9 cellular contexts compared by ENCODE assay signal in genomic region chr1:156848461-156849150, GRCh38. TPM values are rescaled to one million over a fixed set of nuclear protein-coding genes. Genes with fewer than 3 reads are reported as not detected.
A peak's percentile ranks its signal among the peaks of the same experiment; 100 is the strongest.
DNase-seq lines count a peak whose midpoint lies in the region; ATAC-seq, FAIRE-seq and TF ChIP-seq lines count a peak whose summit lies in the region.
"Had no signal": no experiment of that assay in that cellular context is flagged by ENCODE, and none has a peak within 500 bp of the region (broad histone marks: within the 10 kb centered on the region; RNA-seq: fewer than 3 reads in every experiment).

No MANE protein-coding gene starts in this region.

- H3K9me3 ChIP-seq in endothelial cell of umbilical vein (replicated peaks; ENCODE audit: control insufficient read depth, insufficient read depth, low read length) (no peaks in the 10 kb centered on the region), SK-N-SH (no peaks in the 10 kb centered on the region)

- peak; percentile 28 for FAIRE-seq in GM12891 (lab: Jason Lieb, UNC)
- FAIRE-seq in endothelial cell of umbilical vein (lab: Jason Lieb, UNC), result no peak

- no peaks in the 10 kb centered on the region for H3K79me2 ChIP-seq in endothelial cell of umbilical vein (ENCODE audit: control insufficient read depth, insufficient read depth, low read length)
- H3K79me2 ChIP-seq in SK-N-SH (ENCODE audit: insufficient read depth), result no peaks in the 10 kb centered on the region

- peak overlapping the region; percentile 31 for H3K4me3 Mint-ChIP-seq in activated CD8-positive, alpha-beta memory T cell treated with anti-CD3 and anti-CD28 coated beads, Interleukin-2, amount 10 ng/mL, durations not matched to agents 7 days and 5 days

- no peak overlapping the region for H3K9ac ChIP-seq in endothelial cell of umbilical vein (replicated peaks; ENCODE audit: extremely low read depth, insufficient read depth, low read length)
- no peak overlapping the region for H3K9ac ChIP-seq in SK-N-SH

- DNase-seq in GM12891 (ENCODE audit: insufficient read length, low spot score), result no peak
- peak; percentile 90 for DNase-seq in activated CD8-positive, alpha-beta memory T cell treated with anti-CD3 and anti-CD28 coated beads, Interleukin-2, amount 10 ng/mL, durations not matched to agents 7 days and 5 days
- DNase-seq in endothelial cell of umbilical vein (ENCODE audit: low read depth, low spot score), result no peak
- peak; percentile 41 to 48 for DNase-seq in stimulated activated CD4-positive, alpha-beta T cell treated with anti-CD3 and anti-CD28 coated beads, Interleukin-1b, Interleukin-23, amount 100 ng/mL, for 4 hours (ENCODE audit: low read depth in 2 of 2)
- no peak for DNase-seq in SK-N-SH
- no peak for DNase-seq in NCI-H1092 treated with DMSO at 0.1 percent for 48 hours (lab: John Stamatoyannopoulos, UW)
- DNase-seq: DMS79 had no signal

- no peak for TF ChIP-seq CTCF in endothelial cell of umbilical vein (IDR thresholded peaks at IDR 0.05; ENCODE audit: extremely low read depth in 1 of 2, insufficient read depth in 1 of 2, low read depth in 1 of 2, low read length in 2 of 2)
- no peak for TF ChIP-seq CTCF in SK-N-SH (IDR thresholded peaks at IDR 0.05)

- dilution Hi-C loops in endothelial cell of umbilical vein (cut with MboI; ENCODE audit: extremely low pct_ligation_motif_present, low sequenced_read_pairs), result no loop called here

- H3K36me3 Mint-ChIP-seq in activated CD8-positive, alpha-beta memory T cell treated with anti-CD3 and anti-CD28 coated beads, Interleukin-2, amount 10 ng/mL, durations not matched to agents 7 days and 5 days, result no peaks in the 10 kb centered on the region

- WGBS in SK-N-SH (ENCODE audit: low lambda C conversion rate), result 90% methylated on average over 16 of the region's 36 CpGs

- peak; percentile 88 for ATAC-seq in activated CD8-positive, alpha-beta memory T cell treated with anti-CD3 and anti-CD28 coated beads, Interleukin-2, amount 10 ng/mL, durations not matched to agents 7 days and 5 days
- no peak for ATAC-seq in GM18511 (IDR thresholded peaks at IDR 0.05; ENCODE audit: unreplicated experiment)
- ATAC-seq in GM21528 (IDR thresholded peaks at IDR 0.05; ENCODE audit: low FRiP score, unreplicated experiment), result no peak

- H3K4me1 Mint-ChIP-seq in activated CD8-positive, alpha-beta memory T cell treated with anti-CD3 and anti-CD28 coated beads, Interleukin-2, amount 10 ng/mL, durations not matched to agents 7 days and 5 days, result peaks cover 26% of the 10 kb centered on the region

- H3K27me3 Mint-ChIP-seq in activated CD8-positive, alpha-beta memory T cell treated with anti-CD3 and anti-CD28 coated beads, Interleukin-2, amount 10 ng/mL, durations not matched to agents 7 days and 5 days, result peaks cover 50% of the 10 kb centered on the region

- TF ChIP-seq RAD21 in SK-N-SH (IDR thresholded peaks at IDR 0.05; ENCODE audit: low read length), result no peak

- TF ChIP-seq EP300 in SK-N-SH (IDR thresholded peaks at IDR 0.05; ENCODE audit: borderline replicate concordance in 1 of 2, low read depth in 1 of 2, low read length in 1 of 2), result no peak

- peaks cover 53 to 57% of the 10 kb centered on the region in 2 experiments for H3K27me3 ChIP-seq in endothelial cell of umbilical vein (ENCODE audit: control insufficient read depth in 2 of 2, insufficient read depth in 2 of 2, low read length in 2 of 2)
- no peaks in the 10 kb centered on the region for H3K27me3 ChIP-seq in SK-N-SH (ENCODE audit: insufficient read depth)

- H2AFZ ChIP-seq in endothelial cell of umbilical vein (ENCODE audit: low read depth, low read length) (no peak overlapping the region), SK-N-SH (ENCODE audit: low read depth) (no peak overlapping the region)

- no peaks in the 10 kb centered on the region for H3K9me2 ChIP-seq in SK-N-SH

- no TSS peak for BruUV-seq in endothelial cell of umbilical vein (replicated peaks; lab: Mats Ljungman, UMichigan)

- H4K20me1 ChIP-seq in endothelial cell of umbilical vein (replicated peaks; ENCODE audit: control insufficient read depth, extremely low read depth, insufficient read depth, low read length), result no peaks in the 10 kb centered on the region
- H4K20me1 ChIP-seq in SK-N-SH (ENCODE audit: insufficient read depth), result no peaks in the 10 kb centered on the region

- no peak for TF ChIP-seq POLR2A in GM12891 (IDR thresholded peaks at IDR 0.05; ENCODE audit: low read depth, low read length)
- TF ChIP-seq POLR2A in endothelial cell of umbilical vein (IDR thresholded peaks at IDR 0.05; ENCODE audit: low read depth, low read length), result no peak

- H3K27ac Mint-ChIP-seq in activated CD8-positive, alpha-beta memory T cell treated with anti-CD3 and anti-CD28 coated beads, Interleukin-2, amount 10 ng/mL, durations not matched to agents 7 days and 5 days, result peak overlapping the region; percentile 8

- no peak overlapping the region for H3K4me3 ChIP-seq in endothelial cell of umbilical vein (replicated peaks in 1 of 3; ENCODE audit: insufficient read depth in 1 of 3, low read depth in 1 of 3, low read length in 3 of 3)
- H3K4me3 ChIP-seq in SK-N-SH (ENCODE audit: low read depth in 2 of 2, low read length in 1 of 2), result no peak overlapping the region

- H3K36me3 ChIP-seq in endothelial cell of umbilical vein (ENCODE audit: control insufficient read depth in 2 of 2, extremely low read depth in 1 of 2, insufficient read depth in 2 of 2, low read length in 2 of 2), result no peaks in the 10 kb centered on the region
- no peaks in the 10 kb centered on the region for H3K36me3 ChIP-seq in SK-N-SH (replicated peaks in 1 of 2; ENCODE audit: control insufficient read depth in 1 of 2, insufficient read depth in 2 of 2, low read length in 1 of 2)

- H3F3A ChIP-seq in SK-N-SH (replicated peaks; ENCODE audit: insufficient read depth), result no peaks in the 10 kb centered on the region

- POLR2A ChIA-PET in endothelial cell of umbilical vein (lab: Charles Lee) (no interaction called here), SK-N-SH (lab: Yijun Ruan, JAX) (interaction anchor here (1.1 to 1.3 kb wide), 2 partner anchors 13 to 65 kb away, joined by 3 read pairs; no protein-coding TSS in a partner anchor)

- no peaks in the 10 kb centered on the region for H3K9me3 Mint-ChIP-seq in activated CD8-positive, alpha-beta memory T cell treated with anti-CD3 and anti-CD28 coated beads, Interleukin-2, amount 10 ng/mL, durations not matched to agents 7 days and 5 days (ENCODE audit: low read depth)

- H3K4me2 ChIP-seq in endothelial cell of umbilical vein (ENCODE audit: insufficient read depth, low read length) (no peak overlapping the region), SK-N-SH (no peak overlapping the region)

- H3K4me1 ChIP-seq in endothelial cell of umbilical vein (ENCODE audit: control insufficient read depth, extremely low read depth, insufficient read depth, low read length), result peaks cover 39% of the 10 kb centered on the region
- peaks cover 0 to 27% of the 10 kb centered on the region in 2 experiments; a peak in 3 of 4 replicates for H3K4me1 ChIP-seq in SK-N-SH (ENCODE audit: control insufficient read depth in 1 of 2, insufficient read depth in 2 of 2, low read depth in 1 of 2, low read length in 1 of 2)

- no peaks in the 10 kb centered on the region for H3K9me1 ChIP-seq in endothelial cell of umbilical vein (replicated peaks; ENCODE audit: control insufficient read depth, extremely low read depth, insufficient read depth, low read length)

- H3K27ac ChIP-seq in endothelial cell of umbilical vein (ENCODE audit: insufficient read depth, low read depth, low read length), result no peak overlapping the region
- H3K27ac ChIP-seq in SK-N-SH (ENCODE audit: low read depth in 2 of 2, low read length in 1 of 2), result no peak overlapping the region

- CTCF ChIA-PET in activated CD8-positive, alpha-beta memory T cell treated with anti-CD3 and anti-CD28 coated beads, Interleukin-2, amount 10 ng/mL, durations not matched to agents 7 days and 5 days (lab: Charles Lee), result interaction anchor here (0.9 to 7.0 kb wide), 12 partner anchors 7 to 159 kb away, joined by 3 to 64 read pairs (median 8); partner anchors contain the start of genes INSRR, ISG20L2, METTL25B and NTRK1
- CTCF ChIA-PET in endothelial cell of umbilical vein (lab: Charles Lee) (interaction anchor here (0.9 to 5.4 kb wide), 6 partner anchors 8 to 79 kb away, joined by 4 to 42 read pairs (median 4); partner anchors contain the start of genes INSRR and NTRK1), SK-N-SH (lab: Yijun Ruan, JAX) (interaction anchor here (0.8 to 18.0 kb wide), 7 partner anchors 8 to 142 kb away, joined by 3 to 566 read pairs (median 7); partner anchors contain the start of gene NTRK1)

- intact Hi-C loops in endothelial cell of umbilical vein (cut with micrococcal nuclease), result no loop called here

RNA-seq across cellular contexts. Expression of gene INSRR, which starts 10.3 kb away (rescaled TPM):
- not detected for polyA plus RNA-seq in GM12891 (2012; ENCODE audit: low read depth, missing spikeins)
- total RNA-seq in activated CD8-positive, alpha-beta memory T cell treated with anti-CD3 and anti-CD28 coated beads, Interleukin-2, amount 10 ng/mL, durations not matched to agents 7 days and 5 days, result under 1 TPM; 0.09 to 0.19 TPM
- total RNA-seq in endothelial cell of umbilical vein, result not detected in 2 replicates
- polyA plus RNA-seq in endothelial cell of umbilical vein (not detected in 2 replicates), SK-N-SH (2012; rRNA removed) (0.20 and 0.63 TPM in 2 replicates)
- polyA plus RNA-seq in endothelial cell of umbilical vein (2011; cell fraction: cytosol; rRNA removed), result not detected in 2 replicates
- not detected in 2 replicates for polyA plus RNA-seq in endothelial cell of umbilical vein (2011; cell fraction: nucleus; rRNA removed)
- polyA plus RNA-seq in endothelial cell of umbilical vein (2012), result not detected in 2 replicates
- not detected in 2 replicates for polyA minus RNA-seq in endothelial cell of umbilical vein
- not detected for polyA minus RNA-seq in endothelial cell of umbilical vein (2011; cell fraction: cytosol; rRNA and poly(A)+ RNA removed)
- not detected in 2 replicates for polyA minus RNA-seq in endothelial cell of umbilical vein (2011; cell fraction: nucleus; rRNA and poly(A)+ RNA removed)
- polyA plus RNA-seq in SK-N-SH (2012; cell fraction: cytosol; rRNA removed), result 0.15 and 0.47 TPM in 2 replicates
- 3.0 and 4.8 TPM in 2 replicates for polyA plus RNA-seq in SK-N-SH (2012; cell fraction: nucleus; rRNA removed)

RNA-seq across cellular contexts. Expression of gene NTRK1, which starts 12.1 kb away (rescaled TPM):
- not detected for polyA plus RNA-seq in GM12891 (2012; ENCODE audit: low read depth, missing spikeins)
- 1 to 10 TPM; 2.8 to 8.8 TPM for total RNA-seq in activated CD8-positive, alpha-beta memory T cell treated with anti-CD3 and anti-CD28 coated beads, Interleukin-2, amount 10 ng/mL, durations not matched to agents 7 days and 5 days
- not detected in 2 replicates for total RNA-seq in endothelial cell of umbilical vein
- polyA plus RNA-seq in endothelial cell of umbilical vein, result 0.07 TPM in 1 of 2 replicates, not detected in the other
- polyA plus RNA-seq in endothelial cell of umbilical vein (2011; cell fraction: cytosol; rRNA removed), result 0.03 TPM in 1 of 2 replicates, not detected in the other
- polyA plus RNA-seq in endothelial cell of umbilical vein (2011; cell fraction: nucleus; rRNA removed), result 0.07 and 0.11 TPM in 2 replicates
- polyA plus RNA-seq in endothelial cell of umbilical vein (2012), result not detected in 2 replicates
- 0.34 TPM in 1 of 2 replicates, not detected in the other for polyA minus RNA-seq in endothelial cell of umbilical vein
- not detected for polyA minus RNA-seq in endothelial cell of umbilical vein (2011; cell fraction: cytosol; rRNA and poly(A)+ RNA removed)
- polyA minus RNA-seq in endothelial cell of umbilical vein (2011; cell fraction: nucleus; rRNA and poly(A)+ RNA removed), result not detected in 2 replicates
- polyA plus RNA-seq in SK-N-SH (2012; rRNA removed), result 0.97 and 3.3 TPM in 2 replicates
- 0.89 and 3.0 TPM in 2 replicates for polyA plus RNA-seq in SK-N-SH (2012; cell fraction: cytosol; rRNA removed)
- polyA plus RNA-seq in SK-N-SH (2012; cell fraction: nucleus; rRNA removed), result 6.3 and 10.5 TPM in 2 replicates

RNA-seq across cellular contexts. Expression of gene SH2D2A, which starts 32.0 kb away (rescaled TPM):
- 6.8 TPM for polyA plus RNA-seq in GM12891 (2012; ENCODE audit: low read depth, missing spikeins)
- 100 to 1,000 TPM; 157 to 205 TPM for total RNA-seq in activated CD8-positive, alpha-beta memory T cell treated with anti-CD3 and anti-CD28 coated beads, Interleukin-2, amount 10 ng/mL, durations not matched to agents 7 days and 5 days
- total RNA-seq in endothelial cell of umbilical vein, result 1.1 and 1.8 TPM in 2 replicates
- polyA plus RNA-seq in endothelial cell of umbilical vein (0.41 and 0.92 TPM in 2 replicates), SK-N-SH (2012; rRNA removed) (not detected in 2 replicates)
- polyA plus RNA-seq in endothelial cell of umbilical vein (2011; cell fraction: cytosol; rRNA removed), result 0.49 and 0.53 TPM in 2 replicates
- polyA plus RNA-seq in endothelial cell of umbilical vein (2011; cell fraction: nucleus; rRNA removed), result 0.53 and 0.56 TPM in 2 replicates
- 1.5 and 1.7 TPM in 2 replicates for polyA plus RNA-seq in endothelial cell of umbilical vein (2012)
- 0.23 TPM in 1 of 2 replicates, not detected in the other for polyA minus RNA-seq in endothelial cell of umbilical vein
- polyA minus RNA-seq in endothelial cell of umbilical vein (2011; cell fraction: cytosol; rRNA and poly(A)+ RNA removed), result 1.7 TPM
- polyA minus RNA-seq in endothelial cell of umbilical vein (2011; cell fraction: nucleus; rRNA and poly(A)+ RNA removed), result 0.63 TPM in 1 of 2 replicates, not detected in the other
- polyA plus RNA-seq in SK-N-SH (2012; cell fraction: cytosol; rRNA removed), result 0.03 and 0.05 TPM in 2 replicates
- 0.10 TPM in 1 of 2 replicates, not detected in the other for polyA plus RNA-seq in SK-N-SH (2012; cell fraction: nucleus; rRNA removed)

RNA-seq across cellular contexts. Expression of gene PEAR1, which starts 44.9 kb away (rescaled TPM):
- polyA plus RNA-seq in GM12891 (2012; ENCODE audit: low read depth, missing spikeins), result not detected
- total RNA-seq in activated CD8-positive, alpha-beta memory T cell treated with anti-CD3 and anti-CD28 coated beads, Interleukin-2, amount 10 ng/mL, durations not matched to agents 7 days and 5 days, result not detected
- 88.7 and 90.7 TPM in 2 replicates for total RNA-seq in endothelial cell of umbilical vein
- polyA plus RNA-seq in endothelial cell of umbilical vein (101 and 106 TPM in 2 replicates), SK-N-SH (2012; rRNA removed) (1.2 and 1.7 TPM in 2 replicates)
- polyA plus RNA-seq in endothelial cell of umbilical vein (2011; cell fraction: cytosol; rRNA removed), result 63.4 and 71.9 TPM in 2 replicates
- 345 and 371 TPM in 2 replicates for polyA plus RNA-seq in endothelial cell of umbilical vein (2011; cell fraction: nucleus; rRNA removed)
- 59.2 and 68.7 TPM in 2 replicates for polyA plus RNA-seq in endothelial cell of umbilical vein (2012)
- 61.8 and 69.8 TPM in 2 replicates for polyA minus RNA-seq in endothelial cell of umbilical vein
- 0.31 TPM for polyA minus RNA-seq in endothelial cell of umbilical vein (2011; cell fraction: cytosol; rRNA and poly(A)+ RNA removed)
- polyA minus RNA-seq in endothelial cell of umbilical vein (2011; cell fraction: nucleus; rRNA and poly(A)+ RNA removed), result 62.5 and 69.6 TPM in 2 replicates
- polyA plus RNA-seq in SK-N-SH (2012; cell fraction: cytosol; rRNA removed), result 0.68 and 1.3 TPM in 2 replicates
- 6.6 and 6.8 TPM in 2 replicates for polyA plus RNA-seq in SK-N-SH (2012; cell fraction: nucleus; rRNA removed)

Comparison
In these comparisons a context has a peak if more than half of its experiments do, and no peak if none do; other contexts are left out.
1. DNase-seq: peak in activated CD8-positive, alpha-beta memory T cell treated with anti-CD3 and anti-CD28 coated beads, Interleukin-2, amount 10 ng/mL, durations not matched to agents 7 days and 5 days (single experiment) and stimulated activated CD4-positive, alpha-beta T cell treated with anti-CD3 and anti-CD28 coated beads, Interleukin-1b, Interleukin-23, amount 100 ng/mL, for 4 hours (2 of 2); none in GM12891 (single experiment), endothelial cell of umbilical vein (single experiment), SK-N-SH (single experiment) and NCI-H1092 treated with DMSO at 0.1 percent for 48 hours (single experiment).
2. RNA of gene SH2D2A, which starts 32.0 kb away (total RNA-seq): 157 to 205 TPM in activated CD8-positive, alpha-beta memory T cell treated with anti-CD3 and anti-CD28 coated beads, Interleukin-2, amount 10 ng/mL, durations not matched to agents 7 days and 5 days; 1.1 to 1.8 TPM in endothelial cell of umbilical vein; every median in the first group is over 10 times any median in the second.